Comparison of ENCODE assay signal across 24 cellular contexts in genomic region chr3:46677096-46677702, GRCh38. TPM values are rescaled to one million over a fixed set of nuclear protein-coding genes. Genes with fewer than 3 reads are reported as not detected.
DNase-seq lines count a peak whose midpoint lies in the region; ATAC-seq and TF ChIP-seq lines count a peak whose summit lies in the region.
"Had no signal": no experiment of that assay in that cellular context is flagged by ENCODE, and none has a peak within 500 bp of the region (broad histone marks: within the 10 kb centered on the region; RNA-seq: fewer than 3 reads in every experiment).

No MANE protein-coding gene starts in this region.

- H3K27ac ChIP-seq in Peyer's patch (peak overlapping the region in 3 of 4 donors; percentile 38 to 58 (median 55)), spleen (peak overlapping the region in 6 of 8 donors; percentile 61 to 71 (median 64)), OCI-LY7 (ENCODE audit: low read depth, low read length, poor library complexity, severe bottlenecking) (no peak overlapping the region), A673 (ENCODE audit: low read depth, low read length, poor library complexity, severe bottlenecking) (no peak overlapping the region)
- H3K27ac ChIP-seq: neutrophil, right lobe of liver had no signal

- peaks cover 0 to 3% (median 0%) of the 10 kb centered on the region in 3 donors for H3K36me3 ChIP-seq in Peyer's patch
- no peaks in the 10 kb centered on the region for H3K36me3 ChIP-seq in mucosa of descending colon (ENCODE audit: low read depth)
- H3K36me3 ChIP-seq in spleen, result peaks cover 0 to 57% (median 8%) of the 10 kb centered on the region in 6 donors
- no peaks in the 10 kb centered on the region for H3K36me3 ChIP-seq in OCI-LY7 (ENCODE audit: insufficient read depth, low read length)
- H3K36me3 ChIP-seq in A673 (ENCODE audit: insufficient read depth, low read length, poor library complexity, severe bottlenecking), result no peaks in the 10 kb centered on the region
- H3K36me3 ChIP-seq: neutrophil, right lobe of liver had no signal

- no TSS peak for BruUV-seq in OCI-LY7 (replicated peaks; lab: Mats Ljungman, UMichigan)
- BruUV-seq in A673 (replicated peaks; lab: Mats Ljungman, UMichigan), result no TSS peak

- intact Hi-C loops in mucosa of descending colon (cut with DNase I, micrococcal nuclease), result no loop called here
- intact Hi-C loops in spleen (cut with DNase I; ENCODE audit: low total_unique reads), result no loop called here
- intact Hi-C loops in OCI-LY7 (cut with micrococcal nuclease; ENCODE audit: unreplicated experiment), result no loop called here
- intact Hi-C loops in A673 (cut with micrococcal nuclease; ENCODE audit: unreplicated experiment), result no loop called here

- TF ChIP-seq POLR2A in Peyer's patch (IDR thresholded peaks at IDR 0.05) (no peak), spleen (IDR thresholded peaks at IDR 0.05) (no peak)

- H4K20me1 ChIP-seq in OCI-LY7 (ENCODE audit: insufficient read depth, low read length), result no peaks in the 10 kb centered on the region

- TF ChIP-seq CTCF in Peyer's patch (IDR thresholded peaks at IDR 0.05), result no peak
- TF ChIP-seq CTCF in fibroblast of mammary gland (conservative IDR thresholded peaks at IDR 0.05; ENCODE audit: control insufficient read depth, insufficient read depth, low read depth, low read length), result no peak
- no peak for TF ChIP-seq CTCF in mucosa of descending colon (IDR thresholded peaks at IDR 0.05)
- TF ChIP-seq CTCF in spleen (IDR thresholded peaks at IDR 0.05 in 8 of 11, conservative IDR thresholded peaks at IDR 0.05 in 3 of 11), result no peak
- TF ChIP-seq CTCF in OCI-LY7 (conservative IDR thresholded peaks at IDR 0.05; ENCODE audit: low read length), result no peak
- TF ChIP-seq CTCF in A673 (conservative IDR thresholded peaks at IDR 0.05; ENCODE audit: low read depth, low read length), result no peak

- H3K27me3 ChIP-seq in Peyer's patch (no peaks in the 10 kb centered on the region), spleen (replicated peaks in 1 of 7) (no peaks in the 10 kb centered on the region), A673 (replicated peaks; ENCODE audit: insufficient read depth, low read depth, low read length, poor library complexity) (no peaks in the 10 kb centered on the region)
- H3K27me3 ChIP-seq: neutrophil, right lobe of liver had no signal

- peak; percentile 31 for ATAC-seq in mucosa of descending colon
- ATAC-seq: activated CD4-positive, CD25-positive, alpha-beta regulatory T cell treated with anti-CD3 and anti-CD28 coated beads, Interleukin-2, amount 50 U/mL, for 24 hours; activated naive CD8-positive, alpha-beta T cell treated with anti-CD3 and anti-CD28 coated beads, Interleukin-2, amount 50 U/mL, for 24 hours had no signal

- 57 to 79% (median 63%) methylated on average over 8 to 9 of the region's 9 CpGs for WGBS in spleen, 5 donors

- CTCF ChIA-PET in OCI-LY7 (lab: Charles Lee; ENCODE audit: unreplicated experiment) (no interaction called here), A673 (lab: Charles Lee) (no interaction called here)

- DNase-seq in Peyer's patch (peak in 1 of 3 donors; percentile 54), fibroblast of mammary gland (ENCODE audit: low read depth) (peak; percentile 25), mucosa of descending colon (peak in 2 of 3 donors; percentile 51 to 66), spleen (no peak), OCI-LY7 (ENCODE audit: low spot score) (no peak), A673 (ENCODE audit: low spot score) (no peak)
- DNase-seq in activated CD4-positive, alpha-beta T cell treated with anti-CD3 and anti-CD28 coated beads, Interleukin-2, amount 50 U/mL, for 48 hours, result no peak
- DNase-seq: activated naive CD8-positive, alpha-beta T cell treated with anti-CD3 and anti-CD28 coated beads, Interleukin-2, amount 50 U/mL, for 24 hours; AML-193; HCEC 1CT; immature natural killer cell; KBM-7; NCI-H1092; NCI-H2107; NCI-H524 treated with DMSO at 0.1 percent for 48 hours; stimulated activated CD4-positive, alpha-beta T cell treated with anti-CD3 and anti-CD28 coated beads, Interleukin-2, amount 100 ng/mL, for 24 hours; T-helper 9 cell had no signal

- no peaks in the 10 kb centered on the region for H3K79me2 ChIP-seq in OCI-LY7 (ENCODE audit: insufficient read depth, low read depth, low read length)

- POLR2A ChIA-PET in OCI-LY7 (lab: Charles Lee) (interaction anchor here (0.6 kb wide), 1 partner anchor 39 kb away, joined by 5 read pairs; no protein-coding TSS in a partner anchor), A673 (lab: Charles Lee; ENCODE audit: low non-redundant PET) (no interaction called here)

- H2AFZ ChIP-seq in OCI-LY7 (ENCODE audit: low read length), result no peak overlapping the region

- H3K4me2 ChIP-seq in OCI-LY7 (ENCODE audit: low read length), result no peak overlapping the region

- H3K4me3 ChIP-seq in Peyer's patch (peak overlapping the region in 2 of 4 donors; percentile 14 to 25), fibroblast of mammary gland (ENCODE audit: control insufficient read depth, low read depth, low read length) (no peak overlapping the region), mucosa of descending colon (no peak overlapping the region), spleen (peak overlapping the region in 5 of 8 donors; percentile 11 to 46 (median 17)), OCI-LY7 (ENCODE audit: low read depth, low read length, poor library complexity, severe bottlenecking) (no peak overlapping the region), A673 (ENCODE audit: low read depth, low read length, poor library complexity, severe bottlenecking) (no peak overlapping the region)
- H3K4me3 ChIP-seq: right lobe of liver had no signal

- H3K9me3 ChIP-seq in Peyer's patch, result no peaks in the 10 kb centered on the region
- no peaks in the 10 kb centered on the region for H3K9me3 ChIP-seq in mucosa of descending colon
- H3K9me3 ChIP-seq in spleen, result no peaks in the 10 kb centered on the region
- no peaks in the 10 kb centered on the region for H3K9me3 ChIP-seq in OCI-LY7 (ENCODE audit: low read length)
- H3K9me3 ChIP-seq in A673 (ENCODE audit: low read depth, low read length, poor library complexity, severe bottlenecking), result no peaks in the 10 kb centered on the region
- H3K9me3 ChIP-seq: neutrophil, right lobe of liver had no signal

- no peaks in the 10 kb centered on the region for H3K9me2 ChIP-seq in OCI-LY7 (ENCODE audit: insufficient read depth, low read length)

- H3K4me1 ChIP-seq in Peyer's patch (no peaks in the 10 kb centered on the region), mucosa of descending colon (ENCODE audit: low read depth) (no peaks in the 10 kb centered on the region), spleen (peaks cover 0 to 15% (median 0%) of the 10 kb centered on the region in 6 donors), OCI-LY7 (ENCODE audit: insufficient read depth, low read length, poor library complexity, severe bottlenecking) (no peaks in the 10 kb centered on the region), A673 (ENCODE audit: insufficient read depth, low read length, poor library complexity, severe bottlenecking) (no peaks in the 10 kb centered on the region)

RNA-seq across cellular contexts. Expression of gene ALS2CL, which starts 16.3 kb away (rescaled TPM):
- total RNA-seq in Peyer's patch, result 100 to 1,000 TPM in 1 of 4 donors, 10 to 100 TPM in 3; 64.3 to 113 (median 82.7) TPM
- 10 to 100 TPM; 28.5 to 68.1 (median 43.7) TPM for total RNA-seq in mucosa of descending colon
- total RNA-seq in spleen, result 10 to 100 TPM; 16.3 to 45.7 (median 29.8) TPM
- polyA plus RNA-seq in spleen, result 10 to 100 TPM in 2 of 3 donors, 1 to 10 TPM in 1; 7.9 to 61.2 (median 34.9) TPM
- total RNA-seq in OCI-LY7 (2014; rRNA removed; shearing (Covaris generic)), result 0.15 and 0.28 TPM in 2 replicates
- total RNA-seq in OCI-LY7 (2022), result 0.07 TPM in 1 of 2 replicates, not detected in the other
- total RNA-seq in A673 (2021), result 0.20 and 0.24 TPM in 2 replicates
- polyA plus RNA-seq: immature natural killer cell had no signal

RNA-seq across cellular contexts. Expression of gene TMIE, which starts 24.0 kb away (rescaled TPM):
- 1 to 10 TPM in 1 of 4 donors, not detected in 3; 1.3 TPM for total RNA-seq in Peyer's patch
- 1 to 10 TPM in 1 of 3 donors, under 1 TPM in 1, not detected in 1; 0.23 to 1.1 TPM for total RNA-seq in mucosa of descending colon
- total RNA-seq in spleen, result 1 to 10 TPM in 2 of 7 donors, under 1 TPM in 3, not detected in 2; 0.23 to 1.6 (median 0.74) TPM
- polyA plus RNA-seq in spleen, result under 1 TPM; 0.48 to 0.77 (median 0.61) TPM
- not detected in 2 replicates for total RNA-seq in OCI-LY7 (2014; rRNA removed; shearing (Covaris generic))
- total RNA-seq in OCI-LY7 (2022), result not detected in 2 replicates
- 0.17 TPM in 1 of 2 replicates, not detected in the other for total RNA-seq in A673 (2021)
- total RNA-seq: epithelial cell of proximal tubule, glomerular endothelial cell had no signal
- polyA plus RNA-seq: immature natural killer cell had no signal

RNA-seq across cellular contexts. Expression of gene PRSS50, which starts 40.5 kb away (rescaled TPM):
- not detected for total RNA-seq in Peyer's patch
- under 1 TPM in 1 of 3 donors, not detected in 2; 0.16 TPM for total RNA-seq in mucosa of descending colon
- under 1 TPM in 2 of 7 donors, not detected in 5; 0.14 to 0.34 TPM for total RNA-seq in spleen
- not detected for polyA plus RNA-seq in spleen
- total RNA-seq in OCI-LY7 (2014; rRNA removed; shearing (Covaris generic)), result not detected in 2 replicates
- total RNA-seq in OCI-LY7 (2022), result not detected in 2 replicates
- not detected in 2 replicates for total RNA-seq in A673 (2021)
- total RNA-seq: dermis microvascular lymphatic vessel endothelial cell, epithelial cell of proximal tubule, glomerular endothelial cell, SK-MEL-5 had no signal
- polyA plus RNA-seq: immature natural killer cell had no signal

Comparison
In these comparisons a context has a peak if more than half of its experiments do, and no peak if none do; other contexts are left out.
1. DNase-seq: peak in fibroblast of mammary gland (single experiment) and mucosa of descending colon (2 of 3); none in spleen (single experiment), OCI-LY7 (single experiment), A673 (single experiment) and activated CD4-positive, alpha-beta T cell treated with anti-CD3 and anti-CD28 coated beads, Interleukin-2, amount 50 U/mL, for 48 hours (0 of 2).
2. H3K27ac ChIP-seq: peak in Peyer's patch (3 of 4) and spleen (6 of 8); none in OCI-LY7 (single experiment) and A673 (single experiment).
3. H3K4me3 ChIP-seq: peak in spleen (5 of 8); none in fibroblast of mammary gland (single experiment), mucosa of descending colon (single experiment), OCI-LY7 (single experiment) and A673 (single experiment).
4. RNA of gene ALS2CL, which starts 16.3 kb away (total RNA-seq): 64.3 to 113 TPM in Peyer's patch, 28.5 to 68.1 TPM in mucosa of descending colon and 16.3 to 45.7 TPM in spleen; 0.07 to 0.28 TPM in OCI-LY7 and 0.20 to 0.24 TPM in A673; every median in the first group is over 10 times any median in the second.